9 cellular contexts compared by ENCODE assay signal in the genomic region with DNA sequence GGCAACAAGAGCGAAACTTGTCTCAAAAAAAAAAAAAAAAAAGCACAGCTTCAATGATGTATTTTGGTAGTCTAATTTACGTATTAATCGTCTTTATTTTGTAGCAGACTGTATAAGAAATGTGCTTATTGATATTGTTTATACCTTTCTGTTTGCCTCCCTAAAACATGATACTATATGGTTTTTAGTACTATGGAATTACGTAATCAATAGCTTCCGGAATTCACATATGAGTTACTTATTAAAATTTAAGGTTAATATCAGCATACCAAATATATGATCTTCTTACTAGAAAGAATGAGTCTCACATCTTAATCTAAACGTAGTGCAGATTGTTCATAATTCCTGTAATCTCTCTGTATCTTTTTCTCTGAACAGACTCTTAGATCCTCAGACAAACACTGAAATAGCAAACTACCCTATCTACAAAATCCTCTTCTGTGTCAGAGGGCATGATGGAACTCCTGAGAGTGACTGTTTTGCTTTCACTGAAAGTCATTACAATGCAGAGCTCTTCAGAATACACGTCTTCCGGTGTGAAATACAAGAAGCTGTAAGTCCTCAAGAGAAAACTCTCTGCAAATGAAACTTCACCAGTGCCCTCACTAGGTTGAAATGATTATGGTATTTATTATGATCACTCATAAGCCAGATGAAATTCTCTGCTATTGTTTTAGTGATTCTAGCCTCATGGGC. TPM values are rescaled to one million over a fixed set of nuclear protein-coding genes. Genes with fewer than 3 reads are reported as not detected.
DNase-seq lines count a peak whose midpoint lies in the region; ATAC-seq lines count a peak whose summit lies in the region.
"Had no signal": no experiment of that assay in that cellular context is flagged by ENCODE, and none has a peak within 500 bp of the region (broad histone marks: within the 10 kb centered on the region; RNA-seq: fewer than 3 reads in every experiment).

No MANE protein-coding gene starts in this region.

- H3K9me3 Mint-ChIP-seq in central memory CD8-positive, alpha-beta T cell, result no peaks in the 10 kb centered on the region

- H3K4me3 Mint-ChIP-seq in central memory CD8-positive, alpha-beta T cell, result no peak overlapping the region

- peak overlapping the region; percentile 8 for H3K27ac Mint-ChIP-seq in central memory CD8-positive, alpha-beta T cell (ENCODE audit: low read depth)

- H3K36me3 Mint-ChIP-seq in central memory CD8-positive, alpha-beta T cell (ENCODE audit: insufficient read depth), result peaks cover 14% of the 10 kb centered on the region

- no peak for DNase-seq in central memory CD8-positive, alpha-beta T cell (ENCODE audit: low spot score in 2 of 2)
- DNase-seq in NCI-H2227 treated with DMSO at 0.1 percent for 48 hours (lab: John Stamatoyannopoulos, UW), result no peak
- no peak for DNase-seq in left colon
- no peak for DNase-seq in stimulated activated CD4-positive, alpha-beta T cell treated with anti-CD3 and anti-CD28 coated beads, Interleukin-2, amount 100 ng/mL, for 24 hours
- DNase-seq in SHP77 (lab: John Stamatoyannopoulos, UW), result no peak
- DNase-seq: adrenal gland had no signal

- no peaks in the 10 kb centered on the region for H3K4me1 Mint-ChIP-seq in central memory CD8-positive, alpha-beta T cell

- ATAC-seq in GM18502 (IDR thresholded peaks at IDR 0.05; ENCODE audit: poor library complexity, unreplicated experiment) (peak; percentile 64), GM21360 (IDR thresholded peaks at IDR 0.05; ENCODE audit: unreplicated experiment) (peak; percentile 74), HG03196 (IDR thresholded peaks at IDR 0.05; ENCODE audit: unreplicated experiment) (peak; percentile 50), left colon (no peak)
- peak; percentile 60 for ATAC-seq in central memory CD8-positive, alpha-beta T cell (replicated peaks; ENCODE audit: extremely low read depth, poor library complexity, severe bottlenecking)

- intact Hi-C loops in left colon (cut with DNase I, micrococcal nuclease), result no loop called here

- no peaks in the 10 kb centered on the region for H3K27me3 Mint-ChIP-seq in central memory CD8-positive, alpha-beta T cell

RNA-seq across cellular contexts. Expression of a gene that starts 44.4 kb away (rescaled TPM):
- 1 to 10 TPM; 2.4 to 3.8 TPM for total RNA-seq in left colon

RNA-seq across cellular contexts. Expression of a gene that starts 48.2 kb away (rescaled TPM):
- 10 to 100 TPM; 54.5 to 58.8 TPM for total RNA-seq in left colon

RNA-seq across cellular contexts. Expression of a gene that starts 57.8 kb away (rescaled TPM):
- 1 to 10 TPM; 4.7 to 5.6 TPM for total RNA-seq in left colon
